Comparison of ENCODE assay signal across 23 cellular contexts in the genomic region with DNA sequence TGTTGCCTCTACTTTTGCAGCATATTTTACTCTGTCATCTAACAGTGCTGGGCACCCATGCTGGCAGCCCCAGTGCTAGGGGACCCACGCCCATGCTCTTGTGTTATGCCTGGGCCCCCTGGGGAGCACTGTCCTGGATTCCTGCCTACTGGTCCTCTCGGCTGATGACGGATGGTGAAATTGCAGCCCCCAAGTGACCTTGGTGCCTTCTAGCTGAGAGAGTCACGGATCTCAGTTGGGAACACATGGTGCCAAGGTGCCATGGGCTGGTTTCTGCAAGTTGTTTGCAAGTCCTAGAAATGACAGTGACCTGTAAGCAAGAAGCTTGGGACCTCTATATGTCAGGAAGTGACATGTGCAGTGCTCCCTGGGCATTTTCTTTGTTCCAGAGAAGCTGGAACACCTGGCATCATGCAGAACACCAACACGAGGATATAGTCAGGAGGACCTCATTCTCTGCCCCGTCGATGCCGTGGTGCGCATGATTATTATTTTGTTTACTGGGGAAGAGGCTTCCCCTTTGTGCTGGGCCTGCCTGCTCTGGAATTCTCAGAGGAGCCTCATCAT.
"Had no signal": no experiment of that assay in that cellular context is flagged by ENCODE, and none has a peak within 500 bp of the region (broad histone marks: within the 10 kb centered on the region; RNA-seq: fewer than 3 reads in every experiment).

No MANE protein-coding gene starts in this region.

- H3K27ac ChIP-seq: esophagus squamous epithelium, gastroesophageal sphincter, parathyroid adenoma, prostate gland, spleen, testis, tibial nerve had no signal

- H3K27ac Mint-ChIP-seq: effector memory CD8-positive, alpha-beta T cell; nephron; stimulated activated naive B cell treated with anti-CD40 and anti-IgM and Interleukin-4, amounts not matched to agents 10 μg/mL and 1 μg/mL and 100 μg/mL, for 72 hours had no signal

- H3K36me3 ChIP-seq: esophagus squamous epithelium, prostate gland, spleen had no signal

- H3K4me3 Mint-ChIP-seq: central memory CD8-positive, alpha-beta T cell; effector memory CD8-positive, alpha-beta T cell; nephron; stimulated activated naive B cell treated with anti-CD40 and anti-IgM and Interleukin-4, amounts not matched to agents 10 μg/mL and 1 μg/mL and 100 μg/mL, for 72 hours; stimulated activated naive CD8-positive, alpha-beta T cell treated with anti-CD3 and anti-CD28 coated beads, Interleukin-15, amount 100 ng/mL, for 72 hours had no signal

- DNase-seq: effector memory CD8-positive, alpha-beta T cell; esophagus squamous epithelium; foreskin fibroblast; kidney; mesenchymal stem cell; midbrain; occipital lobe; retina; spleen; stimulated activated CD4-positive, alpha-beta T cell treated with anti-CD3 and anti-CD28 coated beads, Interleukin-15, amount 100 ng/mL, for 24 hours; stimulated activated CD4-positive, alpha-beta T cell treated with anti-CD3 and anti-CD28 coated beads, Interleukin-1b, Interleukin-23, amount 100 ng/mL, for 48 hours; stimulated activated CD4-positive, alpha-beta T cell treated with anti-CD3 and anti-CD28 coated beads, Interleukin-4, amount 100 ng/mL, for 4 hours; stimulated activated naive B cell treated with anti-CD40 and anti-IgM and Interleukin-4, amounts not matched to agents 10 μg/mL and 1 μg/mL and 100 μg/mL, for 72 hours; stimulated activated naive CD8-positive, alpha-beta T cell treated with anti-CD3 and anti-CD28 coated beads, Interleukin-15, amount 100 ng/mL, for 72 hours; testis had no signal

- H3K9me3 ChIP-seq: esophagus squamous epithelium, gastroesophageal sphincter, prostate gland, spleen, testis, tibial nerve had no signal

- H3K36me3 Mint-ChIP-seq: stimulated activated naive B cell treated with anti-CD40 and anti-IgM and Interleukin-4, amounts not matched to agents 10 μg/mL and 1 μg/mL and 100 μg/mL, for 72 hours had no signal

- H3K4me1 ChIP-seq: esophagus squamous epithelium, gastroesophageal sphincter, parathyroid adenoma, prostate gland, spleen, testis, tibial nerve had no signal

- H3K27me3 ChIP-seq: esophagus squamous epithelium, gastroesophageal sphincter, spleen, testis, tibial nerve had no signal

- H3K4me1 Mint-ChIP-seq: central memory CD8-positive, alpha-beta T cell; nephron; stimulated activated naive B cell treated with anti-CD40 and anti-IgM and Interleukin-4, amounts not matched to agents 10 μg/mL and 1 μg/mL and 100 μg/mL, for 72 hours had no signal

- H3K4me3 ChIP-seq: esophagus squamous epithelium, gastroesophageal sphincter, lung, prostate gland, spleen, testis, tibial nerve had no signal

- ATAC-seq: effector memory CD8-positive, alpha-beta T cell; gastroesophageal sphincter; sciatic nerve; stimulated activated naive B cell treated with anti-CD40 and anti-IgM and Interleukin-4, amounts not matched to agents 10 μg/mL and 1 μg/mL and 100 μg/mL, for 72 hours; stimulated activated naive CD8-positive, alpha-beta T cell treated with anti-CD3 and anti-CD28 coated beads, Interleukin-15, amount 100 ng/mL, for 72 hours had no signal

- H3K9me3 Mint-ChIP-seq: central memory CD8-positive, alpha-beta T cell; effector memory CD8-positive, alpha-beta T cell; stimulated activated naive B cell treated with anti-CD40 and anti-IgM and Interleukin-4, amounts not matched to agents 10 μg/mL and 1 μg/mL and 100 μg/mL, for 72 hours; stimulated activated naive CD8-positive, alpha-beta T cell treated with anti-CD3 and anti-CD28 coated beads, Interleukin-15, amount 100 ng/mL, for 72 hours had no signal

- H3K27me3 Mint-ChIP-seq: central memory CD8-positive, alpha-beta T cell; effector memory CD8-positive, alpha-beta T cell; stimulated activated naive B cell treated with anti-CD40 and anti-IgM and Interleukin-4, amounts not matched to agents 10 μg/mL and 1 μg/mL and 100 μg/mL, for 72 hours; stimulated activated naive CD8-positive, alpha-beta T cell treated with anti-CD3 and anti-CD28 coated beads, Interleukin-15, amount 100 ng/mL, for 72 hours had no signal
